8 cellular contexts compared by ENCODE assay signal in genomic region chr19:4064551-4065260, GRCh38. TPM values are rescaled to one million over a fixed set of nuclear protein-coding genes. Genes with fewer than 3 reads are reported as not detected.
DNase-seq lines count a peak whose midpoint lies in the region; ATAC-seq and TF ChIP-seq lines count a peak whose summit lies in the region.

No MANE protein-coding gene starts in this region.

- H2BK120ac ChIP-seq in mesendoderm (ENCODE audit: low read depth, low read length), result peak overlapping the region; percentile 78

- no peak overlapping the region for H4K5ac ChIP-seq in mesendoderm (ENCODE audit: low read length)

- H2BK15ac ChIP-seq in mesendoderm (replicated peaks; ENCODE audit: low read depth), result no peak overlapping the region

- H3K4ac ChIP-seq in mesendoderm (ENCODE audit: low read depth, low read length), result peak overlapping the region; percentile 95

- peak overlapping the region; percentile 89 to 92 for H3K27ac Mint-ChIP-seq in effector memory CD8-positive, alpha-beta T cell

- no peaks in the 10 kb centered on the region for H3K4me1 ChIP-seq in mesendoderm (ENCODE audit: control insufficient read depth, low read depth, low read length)

- no CpG with 5 or more reads among the region's 56 CpGs for WGBS in mesendoderm (ENCODE audit: extremely low coverage, insufficient coverage, low lambda C conversion rate)

- H3K4me1 Mint-ChIP-seq in effector memory CD8-positive, alpha-beta T cell (ENCODE audit: low read depth in 2 of 2), result peaks cover 31 to 33% of the 10 kb centered on the region in 2 donors

- H2AK5ac ChIP-seq in mesendoderm (ENCODE audit: low read length), result no peak overlapping the region

- peak overlapping the region; percentile 97 for H3K56ac ChIP-seq in mesendoderm (ENCODE audit: low read length)

- H3K79me1 ChIP-seq in mesendoderm (ENCODE audit: low read length), result peaks cover 12% of the 10 kb centered on the region

- H3K4me2 ChIP-seq in mesendoderm (ENCODE audit: low read length), result peak overlapping the region; percentile 75

- H3K9ac ChIP-seq in mesendoderm (ENCODE audit: low read length), result peak overlapping the region; percentile 92

- peaks cover 6% of the 10 kb centered on the region for H3K27me3 ChIP-seq in mesendoderm (ENCODE audit: insufficient read depth, low read length, poor library complexity)

- H3K9me3 Mint-ChIP-seq in effector memory CD8-positive, alpha-beta T cell, result no peaks in the 10 kb centered on the region

- no peak for TF ChIP-seq CTCF in WI38 (IDR thresholded peaks at IDR 0.05; ENCODE audit: low read depth, low read length)

- no peaks in the 10 kb centered on the region for H3K27me3 Mint-ChIP-seq in effector memory CD8-positive, alpha-beta T cell

- no peak overlapping the region for H2BK5ac ChIP-seq in mesendoderm (ENCODE audit: low read length)

- H4K8ac ChIP-seq in mesendoderm (ENCODE audit: low read depth, low read length), result peak overlapping the region; percentile 44

- no peak overlapping the region for H3K23ac ChIP-seq in mesendoderm (ENCODE audit: low read length)

- H3K4me3 ChIP-seq in WI38 (ENCODE audit: low read depth, low read length) (peak overlapping the region; percentile 78), mesendoderm (ENCODE audit: low read length) (peak overlapping the region; percentile 74)

- H3K79me2 ChIP-seq in mesendoderm (ENCODE audit: control insufficient read depth, insufficient read depth, low read length), result peaks cover 54% of the 10 kb centered on the region

- DNase-seq in GM03348 (ENCODE audit: low spot score) (peak; percentile 64), mesendoderm (peak; percentile 53)
- peak; percentile 54 to 56 (median 56) for DNase-seq in effector memory CD8-positive, alpha-beta T cell

- H3K36me3 Mint-ChIP-seq in effector memory CD8-positive, alpha-beta T cell (ENCODE audit: insufficient read depth), result peaks cover 54% of the 10 kb centered on the region

- peak overlapping the region; percentile 85 to 89 for H3K4me3 Mint-ChIP-seq in effector memory CD8-positive, alpha-beta T cell

- H3K27ac ChIP-seq in mesendoderm (ENCODE audit: low read depth, low read length), result peak overlapping the region; percentile 81
- H3K27ac ChIP-seq in temporal lobe (ENCODE audit: low read depth, low read length), result peak overlapping the region; percentile 90

- peaks cover 1% of the 10 kb centered on the region for H3K36me3 ChIP-seq in mesendoderm (ENCODE audit: control insufficient read depth, insufficient read depth, low read length)

- peak; percentile 2 for ATAC-seq in HG03045 (IDR thresholded peaks at IDR 0.05; ENCODE audit: unreplicated experiment)
- ATAC-seq in effector memory CD8-positive, alpha-beta T cell (replicated peaks), result no peak
- ATAC-seq in GM18520 (IDR thresholded peaks at IDR 0.05; ENCODE audit: unreplicated experiment), result no peak
- no peak for ATAC-seq in GM21367 (IDR thresholded peaks at IDR 0.05; ENCODE audit: unreplicated experiment)

- H3K18ac ChIP-seq in mesendoderm (ENCODE audit: low read length), result peak overlapping the region; percentile 95

RNA-seq across cellular contexts. Expression of gene ZBTB7A, which starts 2.0 kb away (rescaled TPM):
- polyA plus RNA-seq in mesendoderm (2013, experiment 1 of 2), result 8.8 TPM
- polyA plus RNA-seq in mesendoderm (2013, experiment 2 of 2), result 8.8 TPM
- 2.7 TPM for total RNA-seq in temporal lobe

RNA-seq across cellular contexts. Expression of gene PIAS4, which starts 57.2 kb away (rescaled TPM):
- polyA plus RNA-seq in mesendoderm (2013, experiment 1 of 2), result 63.4 TPM
- 63.3 TPM for polyA plus RNA-seq in mesendoderm (2013, experiment 2 of 2)
- total RNA-seq in temporal lobe, result 12.8 TPM

RNA-seq across cellular contexts. Expression of gene MAP2K2, which starts 59.2 kb away (rescaled TPM):
- polyA plus RNA-seq in mesendoderm (2013, experiment 1 of 2), result 103 TPM
- 103 TPM for polyA plus RNA-seq in mesendoderm (2013, experiment 2 of 2)
- total RNA-seq in temporal lobe, result 64.4 TPM
